22 cellular contexts compared by ENCODE assay signal in the genomic region with DNA sequence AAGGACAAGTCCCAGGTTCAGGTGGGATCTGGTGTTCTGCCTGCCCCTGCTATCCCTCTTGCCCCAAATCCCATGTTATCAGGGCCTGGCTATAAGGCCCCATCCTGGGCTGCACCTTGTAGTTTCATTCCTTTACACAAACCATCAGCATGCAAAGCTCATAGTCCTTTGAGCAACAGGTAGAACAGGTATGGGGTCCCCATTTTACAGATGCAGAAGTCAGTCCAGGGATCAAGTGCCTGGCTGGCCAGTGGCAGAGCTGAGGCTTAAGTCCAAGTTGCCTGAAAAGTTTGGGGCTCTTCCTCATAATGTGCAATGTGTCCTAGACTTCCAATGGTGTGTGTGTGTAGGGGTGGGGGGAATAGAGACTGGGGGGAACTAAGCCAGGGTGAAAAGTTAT. TPM values are rescaled to one million over a fixed set of nuclear protein-coding genes. Genes with fewer than 3 reads are reported as not detected.
DNase-seq lines count a peak whose midpoint lies in the region; ATAC-seq and TF ChIP-seq lines count a peak whose summit lies in the region.
"Had no signal": no experiment of that assay in that cellular context is flagged by ENCODE, and none has a peak within 500 bp of the region (broad histone marks: within the 10 kb centered on the region; RNA-seq: fewer than 3 reads in every experiment).

No MANE protein-coding gene starts in this region.

- H3K27me3 ChIP-seq in right atrium auricular region (no peaks in the 10 kb centered on the region), gastroesophageal sphincter (no peaks in the 10 kb centered on the region), osteoblast (ENCODE audit: insufficient read depth, low read length) (no peaks in the 10 kb centered on the region)
- H3K27me3 ChIP-seq: MG63 had no signal

- H2AFZ ChIP-seq in osteoblast (ENCODE audit: low read length) = no peak overlapping the region
- H2AFZ ChIP-seq: PC-9 had no signal

- no peak overlapping the region for H3K4me3 ChIP-seq in right atrium auricular region
- no peak overlapping the region for H3K4me3 ChIP-seq in gastroesophageal sphincter
- H3K4me3 ChIP-seq in osteoblast (ENCODE audit: insufficient read depth, low read length) = no peak overlapping the region
- H3K4me3 ChIP-seq: A549, GM12878, MG63, PC-9 had no signal

- peaks cover 0 to 67% of the 10 kb centered on the region in 2 donors for H3K4me1 ChIP-seq in right atrium auricular region
- peaks cover 0 to 89% (median 0%) of the 10 kb centered on the region in 3 donors for H3K4me1 ChIP-seq in gastroesophageal sphincter
- no peaks in the 10 kb centered on the region for H3K4me1 ChIP-seq in osteoblast (ENCODE audit: insufficient read depth, low read length)
- H3K4me1 ChIP-seq: A549 had no signal

- H3K36me3 ChIP-seq in right atrium auricular region = no peaks in the 10 kb centered on the region
- no peaks in the 10 kb centered on the region for H3K36me3 ChIP-seq in gastroesophageal sphincter
- H3K36me3 ChIP-seq in osteoblast (ENCODE audit: insufficient read depth, low read length) = no peaks in the 10 kb centered on the region
- H3K36me3 ChIP-seq: MG63 had no signal

- H3K4me2 ChIP-seq in osteoblast (ENCODE audit: insufficient read depth, low read length) = no peak overlapping the region
- H3K4me2 ChIP-seq: A549, PC-9 had no signal

- TF ChIP-seq POLR2A in gastroesophageal sphincter (IDR thresholded peaks at IDR 0.05) = no peak

- H3K27ac ChIP-seq in right atrium auricular region = peak overlapping the region; percentile 80 to 90
- peak overlapping the region; percentile 35 to 85 (median 82) for H3K27ac ChIP-seq in gastroesophageal sphincter
- H3K27ac ChIP-seq in osteoblast (ENCODE audit: low read depth, low read length) = no peak overlapping the region
- H3K27ac ChIP-seq: A549, PC-9 had no signal

- no peaks in the 10 kb centered on the region for H4K20me1 ChIP-seq in osteoblast (ENCODE audit: insufficient read depth, low read length)

- ATAC-seq in left ventricle myocardium superior = no peak
- no peak for ATAC-seq in gastroesophageal sphincter
- ATAC-seq in HG03108 (IDR thresholded peaks at IDR 0.05; ENCODE audit: unreplicated experiment) = no peak

- DNase-seq in right atrium auricular region (ENCODE audit: low spot score) (no peak), left ventricle myocardium superior (no peak), osteoblast (ENCODE audit: insufficient read length, low spot score, missing footprints) (peak; percentile 67), AG08395 (ENCODE audit: low spot score) (no peak), posterior vena cava (ENCODE audit: low spot score) (no peak)
- DNase-seq in stimulated activated CD4-positive, alpha-beta T cell treated with anti-CD3 and anti-CD28 coated beads, Interleukin-15, amount 100 ng/mL, for 24 hours = no peak
- DNase-seq: C1 segment of cervical spinal cord, DND-41, GOT3, IMR-90, Karpas-422, MG63, NCI-H1092 treated with DMSO at 0.1 percent for 48 hours, NCI-H2081 treated with DMSO at 0.1 percent for 48 hours, NCI-H510A treated with DMSO at 0.1 percent for 48 hours, NCI-H82, PC-9 had no signal

- no peaks in the 10 kb centered on the region for H3K79me2 ChIP-seq in osteoblast (ENCODE audit: insufficient read depth, low read length)

- no peaks in the 10 kb centered on the region for H3K9me3 ChIP-seq in right atrium auricular region
- H3K9me3 ChIP-seq in gastroesophageal sphincter = no peaks in the 10 kb centered on the region
- H3K9me3 ChIP-seq in osteoblast (ENCODE audit: low read depth, low read length) = no peaks in the 10 kb centered on the region
- H3K9me3 ChIP-seq: A549, MG63 had no signal

- TF ChIP-seq CTCF in right atrium auricular region (IDR thresholded peaks at IDR 0.05) = no peak
- TF ChIP-seq CTCF in gastroesophageal sphincter (IDR thresholded peaks at IDR 0.05) = no peak
- no peak for TF ChIP-seq CTCF in osteoblast (IDR thresholded peaks at IDR 0.05; ENCODE audit: extremely low read depth, low read depth, low read length)

- intact Hi-C loops in left ventricle myocardium superior (cut with micrococcal nuclease) (no loop called here), posterior vena cava (cut with DNase I) (no loop called here)

- TF ChIP-seq EP300 in gastroesophageal sphincter (IDR thresholded peaks at IDR 0.05) = no peak

RNA-seq across cellular contexts. Expression of gene RBPMS2, which starts 11.9 kb away (rescaled TPM):
- total RNA-seq in right atrium auricular region (10 to 100 TPM; 84.2 to 85.0 TPM), left ventricle myocardium superior (213 TPM), gastroesophageal sphincter (10 to 100 TPM; 14.6 to 47.8 (median 33.9) TPM), osteoblast (0.29 TPM in 1 of 2 replicates, not detected in the other), posterior vena cava (1 to 10 TPM; 5.3 to 9.4 TPM)
- total RNA-seq: HT-29, IMR-90 had no signal
